ENCODE assay signal across 22 cellular contexts in the genomic region with DNA sequence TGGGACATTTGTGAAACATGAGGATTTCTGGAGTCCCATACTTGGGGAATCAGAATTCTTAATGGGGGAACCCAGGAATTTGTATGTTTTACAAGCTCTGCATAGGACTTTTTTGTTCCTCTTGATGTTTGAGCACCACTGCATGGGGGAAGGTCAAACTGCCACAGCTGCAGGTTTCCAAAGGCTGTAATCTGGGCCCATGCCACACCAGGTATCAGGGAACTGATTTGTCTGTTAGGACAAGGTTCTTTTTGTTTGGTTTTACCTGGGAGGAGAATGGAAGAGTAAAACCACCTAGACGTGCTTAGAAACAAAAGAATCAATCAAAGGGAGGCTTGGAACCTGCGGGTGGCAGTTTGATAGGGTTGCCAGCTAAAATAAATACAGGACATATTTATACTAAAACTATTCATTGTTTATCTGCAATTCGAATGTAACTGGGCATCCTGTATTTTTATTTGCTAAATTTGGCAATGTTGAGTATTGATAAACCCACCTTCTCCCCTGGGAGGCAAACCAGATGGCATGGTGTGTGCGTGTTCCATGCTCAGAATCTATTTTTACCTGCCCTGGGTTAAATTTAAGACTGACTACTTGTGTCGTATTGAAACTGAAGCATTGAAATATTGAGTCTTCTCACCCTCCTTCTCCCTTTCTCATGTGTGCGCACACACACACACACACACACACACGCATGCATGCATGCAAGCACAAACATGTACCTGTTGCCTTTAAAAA.
DNase-seq lines count a peak whose midpoint lies in the region; ATAC-seq and TF ChIP-seq lines count a peak whose summit lies in the region.
"Had no signal": no experiment of that assay in that cellular context is flagged by ENCODE, and none has a peak within 500 bp of the region (broad histone marks: within the 10 kb centered on the region; RNA-seq: fewer than 3 reads in every experiment).

No MANE protein-coding gene starts in this region.

- peak overlapping the region; percentile 58 for H3K4me2 ChIP-seq in BLaER1
- H3K4me2 ChIP-seq: neural progenitor cell had no signal

- BruUV-seq in Caco-2 (replicated peaks; lab: Mats Ljungman, UMichigan), result no TSS peak

- H3K27me3 ChIP-seq in BLaER1, result peaks cover 58% of the 10 kb centered on the region
- no peaks in the 10 kb centered on the region for H3K27me3 ChIP-seq in iPS-15b (ENCODE audit: control insufficient read depth, insufficient read depth, low read length)
- no peaks in the 10 kb centered on the region for H3K27me3 ChIP-seq in Caco-2 (replicated peaks; ENCODE audit: control insufficient read depth, insufficient read depth, low read length)
- no peaks in the 10 kb centered on the region for H3K27me3 ChIP-seq in BE2C
- H3K27me3 ChIP-seq: neural progenitor cell, SJCRH30 had no signal

- H3K27me3 Mint-ChIP-seq in Caco-2 (ENCODE audit: insufficient read depth, unreplicated experiment), result no peaks in the 10 kb centered on the region
- H3K27me3 Mint-ChIP-seq: CD4-positive, alpha-beta memory T cell; central memory CD8-positive, alpha-beta T cell had no signal

- TF ChIP-seq CTCF in HEK293 (tag by site-specific recombination; IDR thresholded peaks at IDR 0.05), result no peak
- peak in 1 of 2 experiments; percentile 3 for TF ChIP-seq CTCF in Caco-2 (IDR thresholded peaks at IDR 0.05; ENCODE audit: insufficient read depth in 1 of 2, low read depth in 1 of 2, low read length in 1 of 2, severe bottlenecking in 1 of 2, unreplicated experiment in 1 of 2)
- no peak for TF ChIP-seq CTCF in BE2C (IDR thresholded peaks at IDR 0.05; ENCODE audit: low read depth, low read length)

- H3K36me3 ChIP-seq in BLaER1, result no peaks in the 10 kb centered on the region
- H3K36me3 ChIP-seq in HEK293 (ENCODE audit: control insufficient read depth in 2 of 2, insufficient read depth in 1 of 2, low read length in 2 of 2), result peaks cover 0 to 6% of the 10 kb centered on the region in 2 experiments; a peak in 1 of 3 replicates
- H3K36me3 ChIP-seq in iPS-15b (ENCODE audit: control insufficient read depth, insufficient read depth, low read length), result no peaks in the 10 kb centered on the region
- H3K36me3 ChIP-seq in Caco-2 (ENCODE audit: control insufficient read depth, insufficient read depth, low read length), result no peaks in the 10 kb centered on the region
- no peaks in the 10 kb centered on the region for H3K36me3 ChIP-seq in BE2C
- H3K36me3 ChIP-seq: lower lobe of right lung, neural progenitor cell, SJCRH30 had no signal

- H3K9me3 Mint-ChIP-seq in Caco-2 (ENCODE audit: unreplicated experiment), result no peaks in the 10 kb centered on the region
- H3K9me3 Mint-ChIP-seq: activated naive CD4-positive, alpha-beta T cell treated with anti-CD3 and anti-CD28 coated beads, Interleukin-2, amount 50 U/mL, for 72 hours; CD4-positive, alpha-beta memory T cell; central memory CD8-positive, alpha-beta T cell; neural progenitor cell had no signal

- DNase-seq in NCI-H774 (lab: John Stamatoyannopoulos, UW), result peak; percentile 80
- DNase-seq in Caco-2, result no peak
- no peak for DNase-seq in BE2C
- DNase-seq: activated CD4-positive, alpha-beta T cell treated with anti-CD3 and anti-CD28 coated beads for 4 hours; aorta; CD4-positive, alpha-beta memory T cell; DMS79; dorsolateral prefrontal cortex; lower lobe of right lung; mucosa of descending colon; NCI-H1105; NK-92 treated with Interleukin-12 subunit alpha and Interleukin-12 subunit beta, amount 100 ng/mL, for 24 hours; SJCRH30; substantia nigra had no signal

- H3K27ac Mint-ChIP-seq in Caco-2 (ENCODE audit: unreplicated experiment), result no peak overlapping the region
- H3K27ac Mint-ChIP-seq: activated naive CD4-positive, alpha-beta T cell treated with anti-CD3 and anti-CD28 coated beads, Interleukin-2, amount 50 U/mL, for 72 hours; neural progenitor cell had no signal

- no peak overlapping the region for H3K4me3 Mint-ChIP-seq in Caco-2 (ENCODE audit: unreplicated experiment)
- H3K4me3 Mint-ChIP-seq: CD4-positive, alpha-beta memory T cell; central memory CD8-positive, alpha-beta T cell; neural progenitor cell had no signal

- intact Hi-C loops in Caco-2 (cut with micrococcal nuclease; ENCODE audit: unreplicated experiment), result no loop called here

- H3K27ac ChIP-seq in BLaER1 (no peak overlapping the region), HEK293 (ENCODE audit: extremely low read depth, low read depth, low read length) (no peak overlapping the region)
- H3K27ac ChIP-seq: dorsolateral prefrontal cortex, lower lobe of right lung, neural progenitor cell, SJCRH30 had no signal

- H3K4me3 ChIP-seq in BLaER1, result no peak overlapping the region
- H3K4me3 ChIP-seq in HEK293 (ENCODE audit: low read depth, low read length), result no peak overlapping the region
- H3K4me3 ChIP-seq in iPS-15b (ENCODE audit: low read depth, low read length), result no peak overlapping the region
- H3K4me3 ChIP-seq in Caco-2 (ENCODE audit: low read depth, low read length), result no peak overlapping the region
- H3K4me3 ChIP-seq in BE2C (ENCODE audit: low read depth, low read length), result no peak overlapping the region
- H3K4me3 ChIP-seq: dorsolateral prefrontal cortex, lower lobe of right lung, mucosa of descending colon, neural progenitor cell, SJCRH30 had no signal

- H3K4me1 Mint-ChIP-seq in Caco-2 (ENCODE audit: low read depth, unreplicated experiment), result no peaks in the 10 kb centered on the region

- H3K9me3 ChIP-seq in BLaER1, result no peaks in the 10 kb centered on the region
- no peaks in the 10 kb centered on the region for H3K9me3 ChIP-seq in HEK293 (ENCODE audit: control insufficient read depth, insufficient read depth, low read depth, low read length)
- no peaks in the 10 kb centered on the region for H3K9me3 ChIP-seq in iPS-15b (ENCODE audit: control insufficient read depth, insufficient read depth, low read length)
- H3K9me3 ChIP-seq in Caco-2, result no peaks in the 10 kb centered on the region
- H3K9me3 ChIP-seq in BE2C, result no peaks in the 10 kb centered on the region
- H3K9me3 ChIP-seq: lower lobe of right lung, mucosa of descending colon, SJCRH30 had no signal

- H4K20me1 ChIP-seq in BLaER1, result peaks cover 18% of the 10 kb centered on the region; the same call in 1 of the 2 replicates

- H3K36me3 Mint-ChIP-seq in Caco-2 (ENCODE audit: insufficient read depth, unreplicated experiment), result no peaks in the 10 kb centered on the region
- H3K36me3 Mint-ChIP-seq: activated naive CD4-positive, alpha-beta T cell treated with anti-CD3 and anti-CD28 coated beads, Interleukin-2, amount 50 U/mL, for 72 hours had no signal

- H3K4me1 ChIP-seq in BLaER1 (peaks cover 15% of the 10 kb centered on the region), HEK293 (ENCODE audit: control insufficient read depth, insufficient read depth, low read length) (no peaks in the 10 kb centered on the region), iPS-15b (ENCODE audit: control insufficient read depth, insufficient read depth, low read length) (no peaks in the 10 kb centered on the region), Caco-2 (no peaks in the 10 kb centered on the region), BE2C (no peaks in the 10 kb centered on the region)
- H3K4me1 ChIP-seq: lower lobe of right lung, neural progenitor cell, SJCRH30 had no signal

- POLR2A ChIA-PET in HEK293 (lab: Yijun Ruan, JAX) (no interaction called here), Caco-2 (lab: Charles Lee) (no interaction called here)

- ATAC-seq in HG02870 (IDR thresholded peaks at IDR 0.05; ENCODE audit: unreplicated experiment), result no peak
- ATAC-seq: activated naive CD4-positive, alpha-beta T cell treated with anti-CD3 and anti-CD28 coated beads, Interleukin-2, amount 50 U/mL, for 72 hours; lower lobe of right lung; mucosa of descending colon; Panc1 had no signal

- CTCF ChIA-PET in HEK293 (lab: Yijun Ruan, JAX), result interaction anchor here (0.7 to 1.3 kb wide), 2 partner anchors 80 to 1998 kb away, joined by 3 read pairs; no protein-coding TSS in a partner anchor
- CTCF ChIA-PET in Caco-2 (lab: Charles Lee), result no interaction called here

- H3K9ac ChIP-seq in BLaER1, result no peak overlapping the region
- H3K9ac ChIP-seq in iPS-15b (ENCODE audit: low read depth, low read length), result peak overlapping the region; percentile 37
- H3K9ac ChIP-seq: neural progenitor cell had no signal

TF ChIP-seq in HEK293, 187 proteins besides CTCF, POLR2A, EP300 and RAD21:
- TF ChIP-seq ZNF239 (tag by site-specific recombination; IDR thresholded peaks at IDR 0.05) (no peak), ZNF768 (tag by site-specific recombination; IDR thresholded peaks at IDR 0.05) (no peak), SCRT2 (tag by site-specific recombination; IDR thresholded peaks at IDR 0.05) (0 out of 2 replicates have a peak, but pooled peaks have one; percentile 13)
